In genomic region chr2:60503923-60504514, GRCh38 we compare ENCODE assay signal across 15 cellular contexts. TPM values are rescaled to one million over a fixed set of nuclear protein-coding genes. Genes with fewer than 3 reads are reported as not detected.
A peak's percentile ranks its signal among the peaks of the same experiment; 100 is the strongest.
DNase-seq lines count a peak whose midpoint lies in the region; ATAC-seq and TF ChIP-seq lines count a peak whose summit lies in the region.
"Had no signal": no experiment of that assay in that cellular context is flagged by ENCODE, and none has a peak within 500 bp of the region (broad histone marks: within the 10 kb centered on the region; RNA-seq: fewer than 3 reads in every experiment).

No MANE protein-coding gene starts in this region.

- peak in 3 of 4 donors; percentile 31 to 60 (median 53) for ATAC-seq in heart left ventricle
- ATAC-seq in Right ventricle myocardium inferior: no peak
- peak; percentile 71 for ATAC-seq in esophagus mucosa
- ATAC-seq in HG03139 (IDR thresholded peaks at IDR 0.05; ENCODE audit: unreplicated experiment): no peak
- ATAC-seq in natural killer cell treated with Interleukin-12 subunit alpha and Interleukin-12 subunit beta and Interleukin-15 and Interleukin-18, amount 100 ng/mL, for 72 hours: no peak

- intact Hi-C loops in heart left ventricle (cut with DNase I): loop anchor here in 1 of 10 donors (10.0 kb wide), 1 partner anchor 169 kb away; no protein-coding TSS in a partner anchor
- intact Hi-C loops in Right ventricle myocardium inferior (cut with DNase I): loop anchor here (1.0 to 5.0 kb wide), 2 partner anchors 44 to 67 kb away; no protein-coding TSS in a partner anchor

- H3K27me3 ChIP-seq in heart left ventricle: no peaks in the 10 kb centered on the region
- no peaks in the 10 kb centered on the region for H3K27me3 ChIP-seq in stomach smooth muscle (ENCODE audit: control insufficient read depth in 1 of 2, insufficient read depth in 2 of 2, low read length in 2 of 2)

- H3K27me3 Mint-ChIP-seq in natural killer cell treated with Interleukin-12 subunit alpha and Interleukin-12 subunit beta and Interleukin-15 and Interleukin-18, amount 100 ng/mL, for 72 hours: peaks cover 13% of the 10 kb centered on the region in 2 donors

- no peaks in the 10 kb centered on the region for H3K36me3 ChIP-seq in heart left ventricle
- no peaks in the 10 kb centered on the region for H3K36me3 ChIP-seq in stomach smooth muscle (ENCODE audit: control insufficient read depth in 2 of 2, insufficient read depth in 2 of 2, low read length in 2 of 2)

- no peaks in the 10 kb centered on the region for H3K9me3 Mint-ChIP-seq in natural killer cell treated with Interleukin-12 subunit alpha and Interleukin-12 subunit beta and Interleukin-15 and Interleukin-18, amount 100 ng/mL, for 72 hours
- H3K9me3 Mint-ChIP-seq: activated T-helper 2 cell treated with anti-CD3 and anti-CD28 coated beads, Interferon-gamma antibody, Interleukin-2, Interleukin-4, amounts not matched to agents 10 μg/mL and 5 μg/mL and 100 μg/mL, durations not matched to agents 14 hours and 24 hours and 36 hours had no signal

- no peak overlapping the region for H3K9ac ChIP-seq in stomach smooth muscle (ENCODE audit: low read length in 2 of 2)

- peaks cover 0 to 73% (median 15%) of the 10 kb centered on the region in 12 donors for H3K4me1 ChIP-seq in heart left ventricle
- H3K4me1 ChIP-seq in stomach smooth muscle (ENCODE audit: control insufficient read depth, insufficient read depth, low read length): peaks cover 41% of the 10 kb centered on the region

- peak overlapping the region in 2 of 12 donors; percentile 16 to 62 for H3K27ac ChIP-seq in heart left ventricle
- peak overlapping the region; percentile 31 for H3K27ac ChIP-seq in stomach smooth muscle (ENCODE audit: low read length)

- H3K4me1 Mint-ChIP-seq in natural killer cell treated with Interleukin-12 subunit alpha and Interleukin-12 subunit beta and Interleukin-15 and Interleukin-18, amount 100 ng/mL, for 72 hours (ENCODE audit: low read depth in 2 of 2): peaks cover 0 to 8% of the 10 kb centered on the region in 2 donors

- no peaks in the 10 kb centered on the region for H3K36me3 Mint-ChIP-seq in natural killer cell treated with Interleukin-12 subunit alpha and Interleukin-12 subunit beta and Interleukin-15 and Interleukin-18, amount 100 ng/mL, for 72 hours

- peak in 5 of 12 donors; percentile 11 to 32 (median 23) for TF ChIP-seq CTCF in heart left ventricle (IDR thresholded peaks at IDR 0.05)

- H3K9me3 ChIP-seq in heart left ventricle: no peaks in the 10 kb centered on the region
- H3K9me3 ChIP-seq in stomach smooth muscle (ENCODE audit: control insufficient read depth in 2 of 2, low read length in 2 of 2): no peaks in the 10 kb centered on the region

- no peak overlapping the region for H3K4me3 Mint-ChIP-seq in natural killer cell treated with Interleukin-12 subunit alpha and Interleukin-12 subunit beta and Interleukin-15 and Interleukin-18, amount 100 ng/mL, for 72 hours

- H3K27ac Mint-ChIP-seq in natural killer cell treated with Interleukin-12 subunit alpha and Interleukin-12 subunit beta and Interleukin-15 and Interleukin-18, amount 100 ng/mL, for 72 hours: no peak overlapping the region
- H3K27ac Mint-ChIP-seq: activated T-helper 2 cell treated with anti-CD3 and anti-CD28 coated beads, Interferon-gamma antibody, Interleukin-2, Interleukin-4, amounts not matched to agents 10 μg/mL and 5 μg/mL and 100 μg/mL, durations not matched to agents 14 hours and 24 hours and 36 hours had no signal

- 66 to 78% (median 70%) methylated on average over 7 of the region's 7 CpGs for WGBS in heart left ventricle, 4 donors

- peak in 2 of 5 donors; percentile 36 to 51 for DNase-seq in heart left ventricle
- no peak for DNase-seq in Right ventricle myocardium inferior (ENCODE audit: missing footprints)
- peak; percentile 45 for DNase-seq in NCI-H1694 treated with DMSO at 0.1 percent for 48 hours (lab: John Stamatoyannopoulos, UW)
- no peak for DNase-seq in natural killer cell treated with Interleukin-12 subunit alpha and Interleukin-12 subunit beta and Interleukin-15 and Interleukin-18, amount 100 ng/mL, for 72 hours (ENCODE audit: low spot score)
- DNase-seq in NCI-H345 (lab: John Stamatoyannopoulos, UW): no peak
- DNase-seq: amniotic stem cell; dermis blood vessel endothelial cell; mesenchymal stem cell; NCI-H1048; NCI-H2227 treated with DMSO at 0.1 percent for 48 hours; stimulated activated CD4-positive, alpha-beta T cell treated with anti-CD3 and anti-CD28 coated beads, Interleukin-4, amount 100 ng/mL, for 4 hours had no signal

- TF ChIP-seq POLR2A in heart left ventricle (IDR thresholded peaks at IDR 0.05): no peak

- H3K4me3 ChIP-seq in heart left ventricle: no peak overlapping the region
- no peak overlapping the region for H3K4me3 ChIP-seq in stomach smooth muscle (ENCODE audit: low read length in 2 of 2)

RNA-seq across cellular contexts. Expression of gene BCL11A, which starts 49.4 kb away (rescaled TPM):
- 10 to 100 TPM in 8 of 9 donors, 1 to 10 TPM in 1; 9.2 to 31.9 (median 22.4) TPM for total RNA-seq in heart left ventricle
- polyA plus RNA-seq in heart left ventricle: 10 to 100 TPM in 1 of 2 donors, 1 to 10 TPM in 1; 5.6 to 18.9 TPM
- 37.5 TPM for total RNA-seq in Right ventricle myocardium inferior
- 43.0 TPM for total RNA-seq in esophagus mucosa
- under 1 TPM in 1 of 2 donors, not detected in 1; 0.81 TPM for total RNA-seq in natural killer cell treated with Interleukin-12 subunit alpha and Interleukin-12 subunit beta and Interleukin-15 and Interleukin-18, amount 100 ng/mL, for 72 hours

Comparison
In these comparisons a context has a peak if more than half of its experiments do, and no peak if none do; other contexts are left out.
1. ATAC-seq: peak in heart left ventricle (3 of 4) and esophagus mucosa (single experiment); none in Right ventricle myocardium inferior (single experiment), HG03139 (single experiment) and natural killer cell treated with Interleukin-12 subunit alpha and Interleukin-12 subunit beta and Interleukin-15 and Interleukin-18, amount 100 ng/mL, for 72 hours (0 of 2).
2. RNA of gene BCL11A, which starts 49.4 kb away (total RNA-seq): 43.0 TPM in esophagus mucosa (single experiment), 37.5 TPM in Right ventricle myocardium inferior (single experiment) and 9.2 to 31.9 TPM in heart left ventricle; 0.81 TPM in natural killer cell treated with Interleukin-12 subunit alpha and Interleukin-12 subunit beta and Interleukin-15 and Interleukin-18, amount 100 ng/mL, for 72 hours; every median in the first group is over 4 times any median in the second.